16 cellular contexts compared by ENCODE assay signal in genomic region chr4:80309301-80310004, GRCh38. TPM values are rescaled to one million over a fixed set of nuclear protein-coding genes. Genes with fewer than 3 reads are reported as not detected.
DNase-seq lines count a peak whose midpoint lies in the region; ATAC-seq, FAIRE-seq and TF ChIP-seq lines count a peak whose summit lies in the region.
"Had no signal": no experiment of that assay in that cellular context is flagged by ENCODE, and none has a peak within 500 bp of the region (broad histone marks: within the 10 kb centered on the region; RNA-seq: fewer than 3 reads in every experiment).

No MANE protein-coding gene starts in this region.

- intact Hi-C loops in lower lobe of right lung (cut with DNase I) = no loop called here

- DNase-seq in AG08396 (ENCODE audit: low spot score) = peak; percentile 72
- DNase-seq in HTR-8/SVneo (ENCODE audit: insufficient read length, low spot score) = peak; percentile 23
- peak; percentile 89 for DNase-seq in brain microvascular endothelial cell
- DNase-seq in kidney epithelial cell (ENCODE audit: low read depth) = peak; percentile 74
- DNase-seq in NCI-H1417 treated with DMSO at 0.1 percent for 48 hours (lab: John Stamatoyannopoulos, UW) = no peak
- DNase-seq in tibial nerve (ENCODE audit: low spot score in 2 of 2) = no peak
- no peak for DNase-seq in lower lobe of right lung
- DNase-seq: central memory CD4-positive, alpha-beta T cell; gastrocnemius medialis; left cardiac atrium; NCI-H1436 treated with DMSO at 0.1 percent for 48 hours; NCI-H82; stimulated activated CD4-positive, alpha-beta T cell treated with anti-CD3 and anti-CD28 coated beads, Interleukin-15, amount 100 ng/mL, for 24 hours had no signal

- H3K4me1 ChIP-seq in tibial nerve = no peaks in the 10 kb centered on the region
- no peaks in the 10 kb centered on the region for H3K4me1 ChIP-seq in lower lobe of right lung
- H3K4me1 ChIP-seq: BLaER1, gastrocnemius medialis had no signal

- no peaks in the 10 kb centered on the region for H3K36me3 ChIP-seq in brain microvascular endothelial cell (replicated peaks)
- H3K36me3 ChIP-seq in kidney epithelial cell (ENCODE audit: control insufficient read depth, insufficient read depth, low read length) = no peaks in the 10 kb centered on the region
- no peaks in the 10 kb centered on the region for H3K36me3 ChIP-seq in tibial nerve
- H3K36me3 ChIP-seq in lower lobe of right lung = no peaks in the 10 kb centered on the region
- H3K36me3 ChIP-seq: BLaER1, gastrocnemius medialis had no signal

- in situ Hi-C loops in brain microvascular endothelial cell (cut with HindIII; ENCODE audit: low pct_ligation_motif_present, low sequenced_read_pairs) = no loop called here

- H3K9me3 ChIP-seq in tibial nerve (no peaks in the 10 kb centered on the region), lower lobe of right lung (no peaks in the 10 kb centered on the region)
- H3K9me3 ChIP-seq: BLaER1, gastrocnemius medialis had no signal

- no peaks in the 10 kb centered on the region for H3K27me3 ChIP-seq in brain microvascular endothelial cell (replicated peaks)
- no peaks in the 10 kb centered on the region for H3K27me3 ChIP-seq in kidney epithelial cell (ENCODE audit: control insufficient read depth, insufficient read depth, low read length)
- H3K27me3 ChIP-seq in tibial nerve = no peaks in the 10 kb centered on the region
- peaks cover 4% of the 10 kb centered on the region for H3K27me3 ChIP-seq in lower lobe of right lung (ENCODE audit: low read depth)
- H3K27me3 ChIP-seq: BLaER1 had no signal

- ATAC-seq in GM21528 (IDR thresholded peaks at IDR 0.05; ENCODE audit: low FRiP score, unreplicated experiment) = no peak
- ATAC-seq in lower lobe of right lung = no peak
- ATAC-seq: activated CD4-positive, CD25-positive, alpha-beta regulatory T cell treated with anti-CD3 and anti-CD28 coated beads, Interleukin-2, amount 50 U/mL, for 24 hours; gastrocnemius medialis had no signal

- FAIRE-seq in HTR-8/SVneo (lab: Jason Lieb, UNC) = no peak

- no peak overlapping the region for H3K4me3 ChIP-seq in brain microvascular endothelial cell (ENCODE audit: low read depth, low read length)
- H3K4me3 ChIP-seq in kidney epithelial cell (ENCODE audit: low read depth, low read length) = no peak overlapping the region
- H3K4me3 ChIP-seq in tibial nerve = no peak overlapping the region
- no peak overlapping the region for H3K4me3 ChIP-seq in lower lobe of right lung
- H3K4me3 ChIP-seq: BLaER1, gastrocnemius medialis had no signal

- TF ChIP-seq EP300 in tibial nerve (IDR thresholded peaks at IDR 0.05) = no peak

- TF ChIP-seq POLR2A in tibial nerve (IDR thresholded peaks at IDR 0.05) = no peak

- TF ChIP-seq CTCF in brain microvascular endothelial cell (IDR thresholded peaks at IDR 0.05; ENCODE audit: low read depth, low read length, missing control alignments) (no peak), kidney epithelial cell (IDR thresholded peaks at IDR 0.05; ENCODE audit: insufficient read depth, low read length, poor library complexity, severe bottlenecking) (no peak), tibial nerve (IDR thresholded peaks at IDR 0.05) (no peak), lower lobe of right lung (IDR thresholded peaks at IDR 0.05) (no peak)

- peak overlapping the region; percentile 87 for H3K27ac ChIP-seq in brain microvascular endothelial cell
- no peak overlapping the region for H3K27ac ChIP-seq in tibial nerve
- H3K27ac ChIP-seq in lower lobe of right lung = no peak overlapping the region
- H3K27ac ChIP-seq: BLaER1, gastrocnemius medialis had no signal

- 60 to 80% methylated on average over 5 of the region's 5 CpGs for WGBS in tibial nerve, 2 donors

RNA-seq across cellular contexts. Expression of gene CFAP299, which starts 26.1 kb away (rescaled TPM):
- total RNA-seq in kidney epithelial cell = not detected in 2 replicates
- under 1 TPM in 3 of 4 donors, not detected in 1; under 0.01 to 0.87 (median 0.39) TPM for total RNA-seq in tibial nerve
- 5.1 TPM for total RNA-seq in lower lobe of right lung
- total RNA-seq: gastrocnemius medialis, left cardiac atrium had no signal

RNA-seq across cellular contexts. Expression of gene FGF5, which starts 43.0 kb away (rescaled TPM):
- total RNA-seq in kidney epithelial cell (3.8 and 4.4 TPM in 2 replicates), tibial nerve (under 1 TPM in 1 of 4 donors, not detected in 3; 0.60 TPM), lower lobe of right lung (not detected)
- total RNA-seq: gastrocnemius medialis, left cardiac atrium had no signal

Comparison
In these comparisons a context has a peak if more than half of its experiments do, and no peak if none do; other contexts are left out.
1. DNase-seq: peak in AG08396 (single experiment), HTR-8/SVneo (single experiment), brain microvascular endothelial cell (single experiment) and kidney epithelial cell (single experiment); none in NCI-H1417 treated with DMSO at 0.1 percent for 48 hours (single experiment), tibial nerve (0 of 2) and lower lobe of right lung (single experiment).